ENCODE assay signal across 7 cellular contexts in genomic region chr22:22258597-22259415, GRCh38. TPM values are rescaled to one million over a fixed set of nuclear protein-coding genes. Genes with fewer than 3 reads are reported as not detected.
"Had no signal": no experiment of that assay in that cellular context is flagged by ENCODE, and none has a peak within 500 bp of the region (broad histone marks: within the 10 kb centered on the region; RNA-seq: fewer than 3 reads in every experiment).

No MANE protein-coding gene starts in this region.

RNA-seq across cellular contexts. Expression of gene VPREB1, which starts 14.2 kb away (rescaled TPM):
- total RNA-seq: GM23248, GM23338, H1, H4, H7, H9, HFFc6 had no signal
- polyA plus RNA-seq: GM23248, GM23338, H1 had no signal
